Comparison of ENCODE assay signal across 18 cellular contexts in the genomic region with DNA sequence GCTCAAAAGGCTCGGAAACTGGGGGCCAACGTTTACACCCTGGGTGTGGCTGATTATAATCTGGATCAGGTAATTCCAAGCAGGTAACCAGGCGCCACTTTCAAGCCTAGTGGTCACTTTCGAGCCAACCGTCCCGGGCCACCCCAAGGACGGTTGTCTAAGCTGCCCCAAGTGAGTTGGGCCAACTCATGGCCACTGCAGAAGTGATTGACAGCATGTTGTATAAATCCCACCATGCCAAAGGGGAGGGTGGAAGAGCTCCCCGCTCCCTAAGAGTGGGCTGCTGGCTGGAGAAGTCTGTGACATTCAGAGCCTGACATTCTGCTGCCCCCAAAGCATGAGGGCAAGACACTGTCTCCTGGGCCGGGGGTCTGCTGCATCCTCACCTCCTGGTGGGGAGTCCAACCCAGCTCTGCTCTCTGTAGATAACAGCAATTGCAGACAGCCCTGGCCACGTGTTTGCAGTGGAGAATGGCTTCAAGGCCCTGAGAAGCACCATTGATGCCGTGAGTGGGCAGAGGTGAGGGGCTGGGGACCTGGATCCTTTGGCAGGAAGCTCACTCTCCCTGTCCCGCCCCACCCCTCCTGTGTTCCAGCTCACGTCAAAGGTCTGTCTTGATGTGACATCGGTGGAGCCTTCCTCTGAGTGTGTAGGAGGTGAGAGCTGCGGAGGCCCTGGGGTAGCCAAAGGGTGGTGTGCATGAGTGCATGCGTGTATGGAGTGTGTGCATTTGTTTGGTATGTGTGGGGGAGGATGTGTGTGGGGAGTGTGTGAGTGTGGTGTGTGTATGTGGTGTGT. TPM values are rescaled to one million over a fixed set of nuclear protein-coding genes. Genes with fewer than 3 reads are reported as not detected.
DNase-seq lines count a peak whose midpoint lies in the region; TF ChIP-seq lines count a peak whose summit lies in the region.
"Had no signal": no experiment of that assay in that cellular context is flagged by ENCODE, and none has a peak within 500 bp of the region (broad histone marks: within the 10 kb centered on the region; RNA-seq: fewer than 3 reads in every experiment).

No MANE protein-coding gene starts in this region.

- H3F3A ChIP-seq in OCI-LY1 (ENCODE audit: insufficient read depth, low read length): no peaks in the 10 kb centered on the region

- TF ChIP-seq POLR2A in spleen (IDR thresholded peaks at IDR 0.05): no peak

- H3K27ac Mint-ChIP-seq in activated naive CD4-positive, alpha-beta T cell treated with anti-CD3 and anti-CD28 coated beads, Interleukin-2, amount 50 U/mL, for 24 hours: no peak overlapping the region

- no peaks in the 10 kb centered on the region for H3K27me3 Mint-ChIP-seq in activated naive CD4-positive, alpha-beta T cell treated with anti-CD3 and anti-CD28 coated beads, Interleukin-2, amount 50 U/mL, for 24 hours

- H3K4me2 ChIP-seq in OCI-LY1 (ENCODE audit: low read length): no peak overlapping the region; the same call in 1 of the 2 replicates

- 79 to 86% (median 83%) methylated on average over 13 to 16 of the region's 16 CpGs for WGBS in spleen, 5 donors

- peaks cover 3% of the 10 kb centered on the region for H3K4me1 ChIP-seq in OCI-LY1 (ENCODE audit: insufficient read depth, low read length, severe bottlenecking)
- peaks cover 0 to 46% (median 16%) of the 10 kb centered on the region in 6 donors for H3K4me1 ChIP-seq in spleen
- H3K4me1 ChIP-seq: colonic mucosa had no signal

- intact Hi-C loops in spleen (cut with DNase I; ENCODE audit: low total_unique reads): no loop called here

- H3K27me3 ChIP-seq in OCI-LY1 (ENCODE audit: insufficient read depth, low read length): no peaks in the 10 kb centered on the region
- no peaks in the 10 kb centered on the region for H3K27me3 ChIP-seq in spleen (replicated peaks in 1 of 7)
- H3K27me3 ChIP-seq: colonic mucosa, esophagus squamous epithelium, heart left ventricle had no signal

- peaks cover 28% of the 10 kb centered on the region for H3K4me1 Mint-ChIP-seq in activated naive CD4-positive, alpha-beta T cell treated with anti-CD3 and anti-CD28 coated beads, Interleukin-2, amount 50 U/mL, for 24 hours

- H3K27ac ChIP-seq in OCI-LY1 (ENCODE audit: low read depth, low read length, poor library complexity, severe bottlenecking) (no peak overlapping the region), spleen (no peak overlapping the region)
- H3K27ac ChIP-seq: colonic mucosa, esophagus squamous epithelium, heart left ventricle had no signal

- no peaks in the 10 kb centered on the region for H3K9me3 Mint-ChIP-seq in activated naive CD4-positive, alpha-beta T cell treated with anti-CD3 and anti-CD28 coated beads, Interleukin-2, amount 50 U/mL, for 24 hours

- no peaks in the 10 kb centered on the region for H3K36me3 Mint-ChIP-seq in activated naive CD4-positive, alpha-beta T cell treated with anti-CD3 and anti-CD28 coated beads, Interleukin-2, amount 50 U/mL, for 24 hours

- no peak overlapping the region for H3K9ac ChIP-seq in OCI-LY1 (ENCODE audit: low read length)

- no peaks in the 10 kb centered on the region for H3K36me3 ChIP-seq in OCI-LY1 (ENCODE audit: insufficient read depth, low read length)
- H3K36me3 ChIP-seq in spleen: no peaks in the 10 kb centered on the region
- H3K36me3 ChIP-seq: colonic mucosa, esophagus squamous epithelium, heart left ventricle had no signal

- H3K9me2 ChIP-seq in OCI-LY1 (ENCODE audit: low read depth, low read length): no peaks in the 10 kb centered on the region

- H2AFZ ChIP-seq in OCI-LY1 (ENCODE audit: low read length): no peak overlapping the region

- H3K4me3 ChIP-seq in OCI-LY1 (ENCODE audit: low read depth, low read length, poor library complexity, severe bottlenecking): peak overlapping the region; percentile 35
- H3K4me3 ChIP-seq in spleen: no peak overlapping the region
- H3K4me3 ChIP-seq: colonic mucosa, esophagus squamous epithelium, heart left ventricle had no signal

- peak overlapping the region; percentile 30 for H3K4me3 Mint-ChIP-seq in activated naive CD4-positive, alpha-beta T cell treated with anti-CD3 and anti-CD28 coated beads, Interleukin-2, amount 50 U/mL, for 24 hours

- TF ChIP-seq CTCF in OCI-LY1 (IDR thresholded peaks at IDR 0.05; ENCODE audit: low read length) (no peak), spleen (IDR thresholded peaks at IDR 0.05 in 8 of 11, conservative IDR thresholded peaks at IDR 0.05 in 3 of 11) (no peak)

- H4K20me1 ChIP-seq in OCI-LY1 (ENCODE audit: insufficient read depth, low read length): no peaks in the 10 kb centered on the region

- peak; percentile 54 for DNase-seq in activated CD8-positive, alpha-beta memory T cell treated with anti-CD3 and anti-CD28 coated beads for 24 hours
- no peak for DNase-seq in activated CD8-positive, alpha-beta memory T cell treated with anti-CD3 and anti-CD28 coated beads, Interleukin-2, amount 50 U/mL, for 4 hours
- DNase-seq in spleen (peak; percentile 68), NCI-H2107 (lab: John Stamatoyannopoulos, UW) (no peak), NAMALWA (ENCODE audit: low spot score) (no peak), NCI-H2196 (lab: John Stamatoyannopoulos, UW; ENCODE audit: unreplicated experiment) (no peak)
- DNase-seq: colonic mucosa, esophagus squamous epithelium, NCI-H1092, NCI-H2171 had no signal

- H3K79me2 ChIP-seq in OCI-LY1 (ENCODE audit: insufficient read depth, low read length): no peaks in the 10 kb centered on the region

- no peaks in the 10 kb centered on the region for H3K9me3 ChIP-seq in OCI-LY1 (ENCODE audit: low read length)
- H3K9me3 ChIP-seq in spleen: no peaks in the 10 kb centered on the region
- H3K9me3 ChIP-seq: colonic mucosa, esophagus squamous epithelium, heart left ventricle had no signal

RNA-seq across cellular contexts. Expression of a gene that starts 10.8 kb away (rescaled TPM):
- 1 to 10 TPM in 1 of 7 donors, under 1 TPM in 4, not detected in 2; 0.20 to 1.1 (median 0.42) TPM for total RNA-seq in spleen
- under 1 TPM in 2 of 3 donors, not detected in 1; 0.03 to 0.42 TPM for polyA plus RNA-seq in spleen
- total RNA-seq: colonic mucosa, esophagus squamous epithelium, kidney epithelial cell, myocyte, pulmonary artery endothelial cell, Right ventricle myocardium inferior had no signal
- polyA plus RNA-seq: aorta had no signal

Comparison
In these comparisons a context has a peak if more than half of its experiments do, and no peak if none do; other contexts are left out.
1. DNase-seq: peak in activated CD8-positive, alpha-beta memory T cell treated with anti-CD3 and anti-CD28 coated beads for 24 hours (single experiment) and spleen (single experiment); none in activated CD8-positive, alpha-beta memory T cell treated with anti-CD3 and anti-CD28 coated beads, Interleukin-2, amount 50 U/mL, for 4 hours (single experiment), NCI-H2107 (single experiment), NAMALWA (single experiment) and NCI-H2196 (single experiment).